8 cellular contexts compared by ENCODE assay signal in genomic region chr2:157194097-157194688, GRCh38.
A peak's percentile ranks its signal among the peaks of the same experiment; 100 is the strongest.
DNase-seq lines count a peak whose midpoint lies in the region; ATAC-seq and TF ChIP-seq lines count a peak whose summit lies in the region.

No MANE protein-coding gene starts in this region.

- TF ChIP-seq CTCF in neural crest cell (conservative IDR thresholded peaks at IDR 0.05): peak; percentile 88

- no peaks in the 10 kb centered on the region for H3K4me1 Mint-ChIP-seq in stimulated activated naive CD8-positive, alpha-beta T cell treated with anti-CD3 and anti-CD28 coated beads, Interleukin-15, amount 100 ng/mL, for 72 hours
- H3K4me1 Mint-ChIP-seq in neural crest cell: peaks cover 30% of the 10 kb centered on the region

- no peaks in the 10 kb centered on the region for H3K9me3 ChIP-seq in GM23248 (ENCODE audit: low read depth)

- H3K4me3 ChIP-seq in GM23248: no peak overlapping the region

- in situ Hi-C loops in GM23248 (cut with MboI) (loop anchor here (10.0 to 25.0 kb wide), 2 partner anchors 607 to 1809 kb away; no protein-coding TSS in a partner anchor), SK-MEL-5 (cut with HindIII; ENCODE audit: low pct_unique_long_range_greater_than_20kb, low sequenced_read_pairs) (no loop called here)

- H3K4me1 ChIP-seq in GM23248 (ENCODE audit: insufficient read depth): peaks cover 35% of the 10 kb centered on the region

- H4K20me1 ChIP-seq in GM23248 (ENCODE audit: insufficient read depth): no peaks in the 10 kb centered on the region

- no peak overlapping the region for H3K4me3 Mint-ChIP-seq in stimulated activated naive CD8-positive, alpha-beta T cell treated with anti-CD3 and anti-CD28 coated beads, Interleukin-15, amount 100 ng/mL, for 72 hours
- no peak overlapping the region for H3K4me3 Mint-ChIP-seq in neural crest cell

- 0 out of 2 replicates have a peak overlapping the region, but pooled peaks have one; percentile 15 for H3K9ac ChIP-seq in GM23248

- H2AFZ ChIP-seq in GM23248: peak overlapping the region; percentile 77

- H3K27me3 ChIP-seq in GM23248 (replicated peaks; ENCODE audit: insufficient read depth): no peaks in the 10 kb centered on the region

- peak overlapping the region; percentile 34 for H3K4me2 ChIP-seq in GM23248 (ENCODE audit: unreplicated experiment)

- H3K27ac Mint-ChIP-seq in stimulated activated naive CD8-positive, alpha-beta T cell treated with anti-CD3 and anti-CD28 coated beads, Interleukin-15, amount 100 ng/mL, for 72 hours: no peak overlapping the region
- peak overlapping the region; percentile 4 for H3K27ac Mint-ChIP-seq in neural crest cell (ENCODE audit: unreplicated experiment)

- peak; percentile 67 for ATAC-seq in stimulated activated naive CD8-positive, alpha-beta T cell treated with anti-CD3 and anti-CD28 coated beads, Interleukin-15, amount 100 ng/mL, for 72 hours
- ATAC-seq in stimulated activated naive CD8-positive, alpha-beta T cell treated with anti-CD3 and anti-CD28 coated beads, Interleukin-15, Interleukin-2, amounts not matched to agents 100 U/mL and 50 U/mL, for 24 hours: no peak

- 6 to 8% methylated on average over 2 of the region's 2 CpGs for WGBS in GM23248 (ENCODE audit: low coverage in 1 of 2, low lambda C conversion rate in 2 of 2, missing lambda C conversion rate in 2 of 2), 2 experiments

- no peak overlapping the region for H3K27ac ChIP-seq in GM23248

- DNase-seq in stimulated activated naive CD8-positive, alpha-beta T cell treated with anti-CD3 and anti-CD28 coated beads, Interleukin-15, amount 100 ng/mL, for 72 hours: peak; percentile 19
- DNase-seq in stimulated activated naive CD8-positive, alpha-beta T cell treated with anti-CD3 and anti-CD28 coated beads, Interleukin-15, Interleukin-2, amounts not matched to agents 100 U/mL and 50 U/mL, for 24 hours: no peak
- DNase-seq in GM23248 (peak; percentile 80), Kasumi-1 (lab: John Stamatoyannopoulos, UW) (peak; percentile 88 to 90), SK-MEL-5 (ENCODE audit: low read depth, low spot score) (peak; percentile 77), erythroblast (lab: John Stamatoyannopoulos, UW) (peak; percentile 61 to 80), neural crest cell (ENCODE audit: low read depth, low spot score) (peak; percentile 9)
- DNase-seq in activated effector memory CD4-positive, alpha-beta T cell treated with anti-CD3 and anti-CD28 coated beads, Interleukin-2, amount 50 U/mL, for 16 hours: no peak

- H3K9me3 Mint-ChIP-seq in stimulated activated naive CD8-positive, alpha-beta T cell treated with anti-CD3 and anti-CD28 coated beads, Interleukin-15, amount 100 ng/mL, for 72 hours: no peaks in the 10 kb centered on the region
- no peaks in the 10 kb centered on the region for H3K9me3 Mint-ChIP-seq in neural crest cell

- TF ChIP-seq POLR2A in erythroblast (IDR thresholded peaks at IDR 0.05; ENCODE audit: low read length): no peak

- H3K79me2 ChIP-seq in GM23248 (ENCODE audit: insufficient read depth): no peaks in the 10 kb centered on the region

- no peaks in the 10 kb centered on the region for H3K36me3 ChIP-seq in GM23248 (ENCODE audit: low read depth)

- H3K9me2 ChIP-seq in GM23248 (ENCODE audit: insufficient read depth): no peaks in the 10 kb centered on the region

- H3F3A ChIP-seq in GM23248 (ENCODE audit: insufficient read depth): no peaks in the 10 kb centered on the region; the same call in 1 of the 2 replicates

- H3K27me3 Mint-ChIP-seq in stimulated activated naive CD8-positive, alpha-beta T cell treated with anti-CD3 and anti-CD28 coated beads, Interleukin-15, amount 100 ng/mL, for 72 hours: peaks cover 18% of the 10 kb centered on the region
- no peaks in the 10 kb centered on the region for H3K27me3 Mint-ChIP-seq in neural crest cell (ENCODE audit: low read depth)

- H3K36me3 Mint-ChIP-seq in neural crest cell (ENCODE audit: low read depth): no peaks in the 10 kb centered on the region

Comparison
In these comparisons a context has a peak if more than half of its experiments do, and no peak if none do; other contexts are left out.
1. DNase-seq: peak in stimulated activated naive CD8-positive, alpha-beta T cell treated with anti-CD3 and anti-CD28 coated beads, Interleukin-15, amount 100 ng/mL, for 72 hours (2 of 2), GM23248 (single experiment), Kasumi-1 (2 of 2), SK-MEL-5 (single experiment), erythroblast (2 of 2) and neural crest cell (single experiment); none in stimulated activated naive CD8-positive, alpha-beta T cell treated with anti-CD3 and anti-CD28 coated beads, Interleukin-15, Interleukin-2, amounts not matched to agents 100 U/mL and 50 U/mL, for 24 hours (single experiment) and activated effector memory CD4-positive, alpha-beta T cell treated with anti-CD3 and anti-CD28 coated beads, Interleukin-2, amount 50 U/mL, for 16 hours (single experiment).